In genomic region chr10:78011065-78011464, GRCh38 we compare ENCODE assay signal across 21 cellular contexts.
"Had no signal": no experiment of that assay in that cellular context is flagged by ENCODE, and none has a peak within 500 bp of the region (broad histone marks: within the 10 kb centered on the region; RNA-seq: fewer than 3 reads in every experiment).

No MANE protein-coding gene starts in this region.

- DNase-seq: Karpas-422, KG1, MG63, NCI-H1092 treated with DMSO at 0.1 percent for 48 hours, NCI-H1436, NCI-H187, NCI-H2029, NCI-H2081 treated with DMSO at 0.1 percent for 48 hours, NCI-H2171, NCI-H226, NCI-H446, NCI-H510A, NCI-H524 treated with DMSO at 0.1 percent for 48 hours, NCI-H69, NCI-H774, Right ventricle myocardium superior, RPMI8226, SIG-M5 had no signal

- H3K27me3 ChIP-seq: MG63, SJSA1 had no signal

- H3K4me1 ChIP-seq: SJSA1 had no signal

- H3K27ac ChIP-seq: SJSA1, SK-N-MC had no signal

- H3K9me3 ChIP-seq: MG63, SJSA1 had no signal

- H3K4me3 ChIP-seq: MG63, SJSA1, SK-N-MC had no signal

- FAIRE-seq: RCC 7860 had no signal
